Comparison of ENCODE assay signal across 14 cellular contexts in the genomic region with DNA sequence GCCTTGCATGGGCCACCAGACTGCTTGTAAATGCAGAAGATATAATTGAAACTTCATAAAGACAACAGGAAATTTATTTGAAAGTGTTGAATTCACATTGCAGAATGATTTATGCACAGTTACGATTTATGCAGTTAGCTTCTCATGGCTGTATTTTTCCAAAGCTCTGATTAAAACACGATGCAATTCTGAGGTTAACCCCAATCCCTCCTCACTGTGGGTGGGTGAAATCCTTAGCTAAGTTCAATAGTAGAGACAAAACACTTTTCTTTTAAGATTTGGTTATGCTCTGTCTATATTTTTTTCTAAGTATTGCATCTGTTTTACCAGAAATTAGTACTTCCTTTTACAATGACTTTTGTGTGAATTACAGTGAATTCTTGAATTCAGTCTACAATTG.
DNase-seq lines count a peak whose midpoint lies in the region; ATAC-seq and TF ChIP-seq lines count a peak whose summit lies in the region.
"Had no signal": no experiment of that assay in that cellular context is flagged by ENCODE, and none has a peak within 500 bp of the region (broad histone marks: within the 10 kb centered on the region; RNA-seq: fewer than 3 reads in every experiment).

No MANE protein-coding gene starts in this region.

- peaks cover 32% of the 10 kb centered on the region for H3K9me3 Mint-ChIP-seq in activated T-helper 2 cell treated with anti-CD3 and anti-CD28 coated beads, Interferon-gamma antibody, Interleukin-2, Interleukin-4, amounts not matched to agents 10 μg/mL and 5 μg/mL and 100 μg/mL, durations not matched to agents 14 hours and 24 hours and 36 hours

- H2AFZ ChIP-seq in HCT116 (ENCODE audit: low read depth, low read length, poor library complexity, severe bottlenecking), result no peak overlapping the region

- H3K79me2 ChIP-seq in HCT116 (ENCODE audit: insufficient read depth, low read length), result no peaks in the 10 kb centered on the region

- no peak for TF ChIP-seq POLR2A in HCT116 (IDR thresholded peaks at IDR 0.05; ENCODE audit: borderline replicate concordance, extremely low read depth, insufficient read depth, insufficient read length)

- H3K36me3 Mint-ChIP-seq in activated T-helper 2 cell treated with anti-CD3 and anti-CD28 coated beads, Interferon-gamma antibody, Interleukin-2, Interleukin-4, amounts not matched to agents 10 μg/mL and 5 μg/mL and 100 μg/mL, durations not matched to agents 14 hours and 24 hours and 36 hours (ENCODE audit: low read depth), result no peaks in the 10 kb centered on the region

- no peaks in the 10 kb centered on the region for H3K27me3 Mint-ChIP-seq in activated T-helper 2 cell treated with anti-CD3 and anti-CD28 coated beads, Interferon-gamma antibody, Interleukin-2, Interleukin-4, amounts not matched to agents 10 μg/mL and 5 μg/mL and 100 μg/mL, durations not matched to agents 14 hours and 24 hours and 36 hours (ENCODE audit: low read depth)
- H3K27me3 Mint-ChIP-seq: CD4-positive, alpha-beta T cell; IgD-negative memory B cell had no signal

- H3K4me1 ChIP-seq in HCT116 (ENCODE audit: control insufficient read depth in 1 of 2, insufficient read depth in 2 of 2, low read length in 2 of 2), result peaks cover 18 to 32% of the 10 kb centered on the region in 2 experiments

- CTCF ChIA-PET in HCT116 (lab: Charles Lee), result no interaction called here

- DNase-seq in AG10803 (ENCODE audit: low read depth) (peak; percentile 50), HCT116 (ENCODE audit: low read depth, low spot score) (no peak), fibroblast of villous mesenchyme (ENCODE audit: low read depth) (peak; percentile 10), myocyte (ENCODE audit: low read depth) (peak; percentile 31), left ventricle myocardium superior (no peak)
- DNase-seq in stimulated activated naive CD4-positive, alpha-beta T cell (lab: John Stamatoyannopoulos, UW), result no peak
- no peak for DNase-seq in activated T-helper 2 cell treated with anti-CD3 and anti-CD28 coated beads, Interferon-gamma antibody, Interleukin-2, Interleukin-4, amounts not matched to agents 10 μg/mL and 5 μg/mL and 100 μg/mL, durations not matched to agents 14 hours and 24 hours and 36 hours (ENCODE audit: low spot score)
- DNase-seq: 8988T; CD4-positive, alpha-beta T cell; DMS79 treated with DMSO at 0.1 percent for 48 hours; EL had no signal

- ATAC-seq in HCT116 (no peak), HG02884 (IDR thresholded peaks at IDR 0.05; ENCODE audit: unreplicated experiment) (no peak), left ventricle myocardium superior (no peak)

- H3K4me3 Mint-ChIP-seq in activated T-helper 2 cell treated with anti-CD3 and anti-CD28 coated beads, Interferon-gamma antibody, Interleukin-2, Interleukin-4, amounts not matched to agents 10 μg/mL and 5 μg/mL and 100 μg/mL, durations not matched to agents 14 hours and 24 hours and 36 hours (ENCODE audit: low read depth), result no peak overlapping the region
- H3K4me3 Mint-ChIP-seq: CD4-positive, alpha-beta T cell; IgD-negative memory B cell had no signal

- no peak overlapping the region for H3K9ac ChIP-seq in HCT116 (ENCODE audit: low read length)
- H3K9ac ChIP-seq: BLaER1 treated with 17β-estradiol and CSF1 and Interleukin-3, amounts not matched to agents 10 nM and 100 nM had no signal

- no peak for TF ChIP-seq RAD21 in HCT116 (IDR thresholded peaks at IDR 0.05; ENCODE audit: low read depth)

- H3K27ac Mint-ChIP-seq in activated T-helper 2 cell treated with anti-CD3 and anti-CD28 coated beads, Interferon-gamma antibody, Interleukin-2, Interleukin-4, amounts not matched to agents 10 μg/mL and 5 μg/mL and 100 μg/mL, durations not matched to agents 14 hours and 24 hours and 36 hours, result no peak overlapping the region
- H3K27ac Mint-ChIP-seq: CD4-positive, alpha-beta T cell; IgD-negative memory B cell had no signal

- no peaks in the 10 kb centered on the region for H3K4me1 Mint-ChIP-seq in activated T-helper 2 cell treated with anti-CD3 and anti-CD28 coated beads, Interferon-gamma antibody, Interleukin-2, Interleukin-4, amounts not matched to agents 10 μg/mL and 5 μg/mL and 100 μg/mL, durations not matched to agents 14 hours and 24 hours and 36 hours (ENCODE audit: low read depth)
- H3K4me1 Mint-ChIP-seq: IgD-negative memory B cell had no signal

- H3K36me3 ChIP-seq in HCT116 (ENCODE audit: control insufficient read depth in 1 of 2, insufficient read depth in 2 of 2, low read length in 2 of 2), result no peaks in the 10 kb centered on the region
- H3K36me3 ChIP-seq: BLaER1 treated with 17β-estradiol and CSF1 and Interleukin-3, amounts not matched to agents 10 nM and 100 nM had no signal

- no peaks in the 10 kb centered on the region for H3K27me3 ChIP-seq in HCT116 (ENCODE audit: insufficient read depth, low read length)
- H3K27me3 ChIP-seq: BLaER1 treated with 17β-estradiol and CSF1 and Interleukin-3, amounts not matched to agents 10 nM and 100 nM had no signal

- RAD21 ChIA-PET in HCT116 (lab: Charles Lee; ENCODE audit: low non-redundant PET in 1 of 2, low total read pairs in 2 of 2, uncharacterized antibody in 2 of 2, unreplicated experiment in 2 of 2), result no interaction called here

- H3K9me2 ChIP-seq in HCT116 (ENCODE audit: insufficient read depth), result no peaks in the 10 kb centered on the region

- intact Hi-C loops in HCT116 (cut with micrococcal nuclease) (loop anchor here (2.0 to 5.0 kb wide), 2 partner anchors 102 to 105 kb away; no protein-coding TSS in a partner anchor), left ventricle myocardium superior (cut with micrococcal nuclease) (no loop called here)
- intact Hi-C loops in activated T-helper 2 cell treated with anti-CD3 and anti-CD28 coated beads, Interferon-gamma antibody, Interleukin-2, Interleukin-4, amounts not matched to agents 10 μg/mL and 5 μg/mL and 100 μg/mL, durations not matched to agents 14 hours and 24 hours and 36 hours (cut with micrococcal nuclease), result no loop called here

- POLR2A ChIA-PET in HCT116 (lab: Charles Lee), result no interaction called here

- no peak for TF ChIP-seq CTCF in AG10803 (conservative IDR thresholded peaks at IDR 0.05; ENCODE audit: low read length)
- no peak for TF ChIP-seq CTCF in HCT116 (IDR thresholded peaks at IDR 0.05 in 2 of 3, conservative IDR thresholded peaks at IDR 0.05 in 1 of 3; ENCODE audit: borderline replicate concordance in 1 of 3, insufficient read depth in 1 of 3, low read depth in 2 of 3, low read length in 2 of 3)
- TF ChIP-seq CTCF in fibroblast of villous mesenchyme (IDR thresholded peaks at IDR 0.05; ENCODE audit: insufficient read depth, low read depth, low read length), result no peak

- no peaks in the 10 kb centered on the region for H4K20me1 ChIP-seq in HCT116 (ENCODE audit: insufficient read depth)
- H4K20me1 ChIP-seq: BLaER1 treated with 17β-estradiol and CSF1 and Interleukin-3, amounts not matched to agents 10 nM and 100 nM had no signal

- no peak overlapping the region for H3K27ac ChIP-seq in HCT116 (ENCODE audit: low read depth, low read length)
- H3K27ac ChIP-seq: BLaER1 treated with 17β-estradiol and CSF1 and Interleukin-3, amounts not matched to agents 10 nM and 100 nM had no signal

- H3K4me2 ChIP-seq in HCT116 (ENCODE audit: low read length), result no peak overlapping the region
- H3K4me2 ChIP-seq: BLaER1 treated with 17β-estradiol and CSF1 and Interleukin-3, amounts not matched to agents 10 nM and 100 nM had no signal

- BruUV-seq in HCT116 (replicated peaks; lab: Mats Ljungman, UMichigan), result no TSS peak

- no peaks in the 10 kb centered on the region; a peak in 1 of 4 replicates for H3K9me3 ChIP-seq in HCT116 (ENCODE audit: control insufficient read depth in 1 of 2, insufficient read depth in 1 of 2, low read depth in 1 of 2, low read length in 2 of 2)

- no peak overlapping the region for H3K4me3 ChIP-seq in AG10803 (ENCODE audit: low read length)
- H3K4me3 ChIP-seq in HCT116 (replicated peaks in 1 of 2; ENCODE audit: low read depth in 1 of 2, low read length in 2 of 2), result no peak overlapping the region
- no peak overlapping the region for H3K4me3 ChIP-seq in fibroblast of villous mesenchyme (ENCODE audit: low read depth, low read length)
- H3K4me3 ChIP-seq: BLaER1 treated with 17β-estradiol and CSF1 and Interleukin-3, amounts not matched to agents 10 nM and 100 nM had no signal

TF ChIP-seq in HCT116, 20 proteins besides CTCF, POLR2A, EP300 and RAD21:
- TF ChIP-seq SP1 (IDR thresholded peaks at IDR 0.05; ENCODE audit: low read depth), result 0 out of 2 replicates have a peak, but pooled peaks have one; percentile 11
- TF ChIP-seq, protein P1, sequence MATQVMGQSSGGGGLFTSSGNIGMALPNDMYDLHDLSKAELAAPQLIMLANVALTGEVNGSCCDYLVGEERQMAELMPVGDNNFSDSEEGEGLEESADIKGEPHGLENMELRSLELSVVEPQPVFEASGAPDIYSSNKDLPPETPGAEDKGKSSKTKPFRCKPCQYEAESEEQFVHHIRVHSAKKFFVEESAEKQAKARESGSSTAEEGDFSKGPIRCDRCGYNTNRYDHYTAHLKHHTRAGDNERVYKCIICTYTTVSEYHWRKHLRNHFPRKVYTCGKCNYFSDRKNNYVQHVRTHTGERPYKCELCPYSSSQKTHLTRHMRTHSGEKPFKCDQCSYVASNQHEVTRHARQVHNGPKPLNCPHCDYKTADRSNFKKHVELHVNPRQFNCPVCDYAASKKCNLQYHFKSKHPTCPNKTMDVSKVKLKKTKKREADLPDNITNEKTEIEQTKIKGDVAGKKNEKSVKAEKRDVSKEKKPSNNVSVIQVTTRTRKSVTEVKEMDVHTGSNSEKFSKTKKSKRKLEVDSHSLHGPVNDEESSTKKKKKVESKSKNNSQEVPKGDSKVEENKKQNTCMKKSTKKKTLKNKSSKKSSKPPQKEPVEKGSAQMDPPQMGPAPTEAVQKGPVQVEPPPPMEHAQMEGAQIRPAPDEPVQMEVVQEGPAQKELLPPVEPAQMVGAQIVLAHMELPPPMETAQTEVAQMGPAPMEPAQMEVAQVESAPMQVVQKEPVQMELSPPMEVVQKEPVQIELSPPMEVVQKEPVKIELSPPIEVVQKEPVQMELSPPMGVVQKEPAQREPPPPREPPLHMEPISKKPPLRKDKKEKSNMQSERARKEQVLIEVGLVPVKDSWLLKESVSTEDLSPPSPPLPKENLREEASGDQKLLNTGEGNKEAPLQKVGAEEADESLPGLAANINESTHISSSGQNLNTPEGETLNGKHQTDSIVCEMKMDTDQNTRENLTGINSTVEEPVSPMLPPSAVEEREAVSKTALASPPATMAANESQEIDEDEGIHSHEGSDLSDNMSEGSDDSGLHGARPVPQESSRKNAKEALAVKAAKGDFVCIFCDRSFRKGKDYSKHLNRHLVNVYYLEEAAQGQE (IDR thresholded peaks at IDR 0.05; ENCODE audit: low read depth), result no peak

Comparison
In these comparisons a context has a peak if more than half of its experiments do, and no peak if none do; other contexts are left out.
1. DNase-seq: peak in AG10803 (single experiment), fibroblast of villous mesenchyme (single experiment) and myocyte (single experiment); none in HCT116 (single experiment), stimulated activated naive CD4-positive, alpha-beta T cell (0 of 6), activated T-helper 2 cell treated with anti-CD3 and anti-CD28 coated beads, Interferon-gamma antibody, Interleukin-2, Interleukin-4, amounts not matched to agents 10 μg/mL and 5 μg/mL and 100 μg/mL, durations not matched to agents 14 hours and 24 hours and 36 hours (single experiment) and left ventricle myocardium superior (single experiment).